Comparison of ENCODE assay signal across 11 cellular contexts in the genomic region with DNA sequence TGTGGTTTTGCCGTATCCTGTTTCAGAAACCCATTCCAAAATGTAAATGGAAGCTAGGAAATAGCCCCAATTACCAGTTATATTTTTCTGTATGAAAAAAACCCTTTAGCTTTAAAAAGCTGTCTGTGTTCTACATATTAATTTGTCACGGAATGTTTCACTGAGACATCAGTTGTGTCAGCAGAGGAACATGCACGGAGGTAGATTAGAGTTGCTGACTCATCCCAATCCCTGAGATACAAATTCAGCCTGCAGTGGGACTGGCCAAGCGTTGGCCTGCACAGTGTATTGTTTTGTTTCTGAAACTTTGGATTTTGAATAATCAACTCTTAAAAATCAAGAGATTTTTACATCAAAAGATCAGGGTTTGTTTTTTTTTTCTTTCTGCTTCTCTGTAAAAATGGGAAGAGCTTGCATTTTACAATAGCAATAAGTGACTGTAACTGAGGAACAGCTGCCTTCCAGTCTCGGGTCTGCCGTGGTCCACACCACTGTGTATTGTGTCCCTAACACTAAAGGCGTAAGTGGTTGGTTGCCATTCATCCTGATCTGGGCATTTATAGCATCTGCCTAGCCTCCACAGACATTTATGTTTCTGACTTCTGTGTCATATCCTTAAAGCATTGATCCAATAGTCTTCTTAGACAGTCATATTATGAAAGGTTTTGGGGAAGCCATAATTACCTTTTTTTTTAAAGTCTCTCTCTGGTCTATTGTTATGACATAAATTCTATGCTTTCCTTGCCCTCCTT.
A peak's percentile ranks its signal among the peaks of the same experiment; 100 is the strongest.
DNase-seq lines count a peak whose midpoint lies in the region; ATAC-seq and TF ChIP-seq lines count a peak whose summit lies in the region.
"Had no signal": no experiment of that assay in that cellular context is flagged by ENCODE, and none has a peak within 500 bp of the region (broad histone marks: within the 10 kb centered on the region; RNA-seq: fewer than 3 reads in every experiment).

No MANE protein-coding gene starts in this region.

- no peaks in the 10 kb centered on the region for H3K27me3 Mint-ChIP-seq in stimulated activated naive B cell treated with anti-CD40 and anti-IgM and Interleukin-4, amounts not matched to agents 10 μg/mL and 1 μg/mL and 100 μg/mL, for 72 hours

- H3K4me3 ChIP-seq in foreskin fibroblast (ENCODE audit: low read depth in 1 of 2, low read length in 2 of 2), result no peak overlapping the region

- DNase-seq in A172 (ENCODE audit: low spot score) (peak; percentile 34), foreskin fibroblast (peak; percentile 25 to 67), activated gamma-delta T cell (lab: John Stamatoyannopoulos, UW) (no peak), NCI-H2081 treated with DMSO at 0.1 percent for 48 hours (lab: John Stamatoyannopoulos, UW) (no peak)
- DNase-seq in stimulated activated naive B cell treated with anti-CD40 and anti-IgM and Interleukin-4, amounts not matched to agents 10 μg/mL and 1 μg/mL and 100 μg/mL, for 72 hours, result no peak
- DNase-seq: AML-193, GOT3, NCI-H510A had no signal

- H3K27ac Mint-ChIP-seq in stimulated activated naive B cell treated with anti-CD40 and anti-IgM and Interleukin-4, amounts not matched to agents 10 μg/mL and 1 μg/mL and 100 μg/mL, for 72 hours, result no peak overlapping the region

- H3K4me1 Mint-ChIP-seq in stimulated activated naive B cell treated with anti-CD40 and anti-IgM and Interleukin-4, amounts not matched to agents 10 μg/mL and 1 μg/mL and 100 μg/mL, for 72 hours, result no peaks in the 10 kb centered on the region

- H3K9me3 Mint-ChIP-seq in stimulated activated naive B cell treated with anti-CD40 and anti-IgM and Interleukin-4, amounts not matched to agents 10 μg/mL and 1 μg/mL and 100 μg/mL, for 72 hours, result no peaks in the 10 kb centered on the region

- no peaks in the 10 kb centered on the region for H3K36me3 Mint-ChIP-seq in stimulated activated naive B cell treated with anti-CD40 and anti-IgM and Interleukin-4, amounts not matched to agents 10 μg/mL and 1 μg/mL and 100 μg/mL, for 72 hours

- TF ChIP-seq CTCF in foreskin fibroblast (IDR thresholded peaks at IDR 0.05; ENCODE audit: low read depth, low read length), result no peak

- H3K4me3 Mint-ChIP-seq in stimulated activated naive B cell treated with anti-CD40 and anti-IgM and Interleukin-4, amounts not matched to agents 10 μg/mL and 1 μg/mL and 100 μg/mL, for 72 hours, result no peak overlapping the region

- ATAC-seq in GM19372 (IDR thresholded peaks at IDR 0.05; ENCODE audit: low read depth, unreplicated experiment), result peak; percentile 59
- ATAC-seq in HG03565 (IDR thresholded peaks at IDR 0.05; ENCODE audit: unreplicated experiment), result peak; percentile 79
- ATAC-seq in HG03097 (IDR thresholded peaks at IDR 0.05; ENCODE audit: low FRiP score, unreplicated experiment), result no peak
- ATAC-seq in stimulated activated naive B cell treated with anti-CD40 and anti-IgM and Interleukin-4, amounts not matched to agents 10 μg/mL and 1 μg/mL and 100 μg/mL, for 72 hours (replicated peaks), result no peak

Comparison
In these comparisons a context has a peak if more than half of its experiments do, and no peak if none do; other contexts are left out.
1. DNase-seq: peak in A172 (single experiment) and foreskin fibroblast (2 of 2); none in activated gamma-delta T cell (single experiment), stimulated activated naive B cell treated with anti-CD40 and anti-IgM and Interleukin-4, amounts not matched to agents 10 μg/mL and 1 μg/mL and 100 μg/mL, for 72 hours (single experiment) and NCI-H2081 treated with DMSO at 0.1 percent for 48 hours (single experiment).
2. ATAC-seq: peak in GM19372 (single experiment) and HG03565 (single experiment); none in HG03097 (single experiment) and stimulated activated naive B cell treated with anti-CD40 and anti-IgM and Interleukin-4, amounts not matched to agents 10 μg/mL and 1 μg/mL and 100 μg/mL, for 72 hours (0 of 2).